ENCODE assay signal across 8 cellular contexts in genomic region chr3:47522082-47522987, GRCh38. TPM values are rescaled to one million over a fixed set of nuclear protein-coding genes. Genes with fewer than 3 reads are reported as not detected.
DNase-seq lines count a peak whose midpoint lies in the region; ATAC-seq and TF ChIP-seq lines count a peak whose summit lies in the region.

No MANE protein-coding gene starts in this region.

- peak overlapping the region; percentile 32 for H3K27ac Mint-ChIP-seq in activated CD4-positive, alpha-beta T cell treated with anti-CD3 and anti-CD28 coated beads for 36 hours

- H3K4me1 Mint-ChIP-seq in activated CD4-positive, alpha-beta T cell treated with anti-CD3 and anti-CD28 coated beads for 36 hours = peaks cover 5% of the 10 kb centered on the region

- TF ChIP-seq CTCF in GM06990 (IDR thresholded peaks at IDR 0.05; ENCODE audit: insufficient read depth, low read length, poor library complexity, severe bottlenecking) = peak; percentile 81
- TF ChIP-seq CTCF in colonic mucosa (IDR thresholded peaks at IDR 0.05) = peak; percentile 84
- peak; percentile 80 to 82 for TF ChIP-seq CTCF in left lung (IDR thresholded peaks at IDR 0.05)

- H3K4me3 Mint-ChIP-seq in activated CD4-positive, alpha-beta T cell treated with anti-CD3 and anti-CD28 coated beads for 36 hours = no peak overlapping the region

- H3K36me3 ChIP-seq in GM06990 (ENCODE audit: control insufficient read depth, insufficient read depth, low read length) (no peaks in the 10 kb centered on the region), colonic mucosa (no peaks in the 10 kb centered on the region), left lung (no peaks in the 10 kb centered on the region)

- H3K36me3 Mint-ChIP-seq in activated CD4-positive, alpha-beta T cell treated with anti-CD3 and anti-CD28 coated beads for 36 hours (ENCODE audit: low read depth) = no peaks in the 10 kb centered on the region

- ATAC-seq in HG03432 (IDR thresholded peaks at IDR 0.05; ENCODE audit: unreplicated experiment) (peak; percentile 50), left lung (peak; percentile 99), GM21529 (IDR thresholded peaks at IDR 0.05; ENCODE audit: unreplicated experiment) (no peak)
- ATAC-seq in activated CD4-positive, alpha-beta T cell treated with anti-CD3 and anti-CD28 coated beads for 36 hours = peak; percentile 93

- no peaks in the 10 kb centered on the region for H3K9me3 Mint-ChIP-seq in activated CD4-positive, alpha-beta T cell treated with anti-CD3 and anti-CD28 coated beads for 36 hours (ENCODE audit: low read depth)

- no peak overlapping the region for H3K27ac ChIP-seq in colonic mucosa
- H3K27ac ChIP-seq in left lung = no peak overlapping the region

- no peaks in the 10 kb centered on the region for H3K27me3 Mint-ChIP-seq in activated CD4-positive, alpha-beta T cell treated with anti-CD3 and anti-CD28 coated beads for 36 hours

- CTCF ChIA-PET in activated CD4-positive, alpha-beta T cell treated with anti-CD3 and anti-CD28 coated beads for 36 hours (lab: Charles Lee) = interaction anchor here (0.5 to 2.4 kb wide), 20 partner anchors 9 to 564 kb away, joined by 3 to 16 read pairs (median 3); no protein-coding TSS in a partner anchor

- no peaks in the 10 kb centered on the region for H3K27me3 ChIP-seq in GM06990 (replicated peaks; ENCODE audit: control insufficient read depth, insufficient read depth, low read length)
- no peaks in the 10 kb centered on the region for H3K27me3 ChIP-seq in colonic mucosa
- no peaks in the 10 kb centered on the region for H3K27me3 ChIP-seq in left lung

- intact Hi-C loops in activated CD4-positive, alpha-beta T cell treated with anti-CD3 and anti-CD28 coated beads for 36 hours (cut with DNase I, micrococcal nuclease) = loop anchor here (1.0 to 2.0 kb wide), 5 partner anchors 56 to 468 kb away; partner anchors contain the start of genes CSPG5 (in 1 of the 2) and SMARCC1 (in 1 of the 2)
- intact Hi-C loops in colonic mucosa (cut with DNase I) = loop anchor here (2.0 kb wide), 1 partner anchor 266 kb away; no protein-coding TSS in a partner anchor
- intact Hi-C loops in left lung (cut with DNase I) = loop anchor here in 1 of 2 donors (10.0 kb wide), 1 partner anchor 272 kb away; no protein-coding TSS in a partner anchor

- no peak overlapping the region for H3K9ac ChIP-seq in colonic mucosa (ENCODE audit: low read depth in 2 of 2, low read length in 2 of 2)

- H3K4me1 ChIP-seq in colonic mucosa = peaks cover 4% of the 10 kb centered on the region
- peaks cover 3 to 5% of the 10 kb centered on the region in 2 donors for H3K4me1 ChIP-seq in left lung

- POLR2A ChIA-PET in activated CD4-positive, alpha-beta T cell treated with anti-CD3 and anti-CD28 coated beads for 36 hours (lab: Charles Lee) = interaction anchor here (1.4 kb wide), 1 partner anchor 266 kb away, joined by 6 read pairs; no protein-coding TSS in a partner anchor

- DNase-seq in GM06990 (ENCODE audit: extremely low read depth, insufficient read length) (peak; percentile 78), NCI-H69 (lab: John Stamatoyannopoulos, UW) (peak; percentile 88), colonic mucosa (peak; percentile 87), left lung (peak; percentile 84 to 86)
- peak; percentile 90 for DNase-seq in activated CD4-positive, alpha-beta T cell treated with anti-CD3 and anti-CD28 coated beads for 36 hours
- DNase-seq in stimulated activated CD4-positive, alpha-beta T cell treated with anti-CD3 and anti-CD28 coated beads, Interleukin-4, amount 100 ng/mL, for 24 hours = peak; percentile 78

- H3K9me3 ChIP-seq in colonic mucosa = no peaks in the 10 kb centered on the region
- H3K9me3 ChIP-seq in left lung = no peaks in the 10 kb centered on the region

- H3K4me3 ChIP-seq in GM06990 (replicated peaks; ENCODE audit: low read depth, low read length) (no peak overlapping the region), colonic mucosa (no peak overlapping the region), left lung (no peak overlapping the region)

RNA-seq across cellular contexts. Expression of gene ELP6, which starts 8.8 kb away (rescaled TPM):
- 10 to 100 TPM; 27.8 to 40.3 TPM for total RNA-seq in activated CD4-positive, alpha-beta T cell treated with anti-CD3 and anti-CD28 coated beads for 36 hours
- total RNA-seq in colonic mucosa (10 to 100 TPM; 16.1 to 37.6 TPM), left lung (10 to 100 TPM; 25.7 to 26.8 TPM)

RNA-seq across cellular contexts. Expression of gene SCAP, which starts 46.6 kb away (rescaled TPM):
- 10 to 100 TPM; 44.5 to 51.2 TPM for total RNA-seq in activated CD4-positive, alpha-beta T cell treated with anti-CD3 and anti-CD28 coated beads for 36 hours
- 100 to 1,000 TPM in 1 of 2 donors, 10 to 100 TPM in 1; 86.5 to 137 TPM for total RNA-seq in colonic mucosa
- total RNA-seq in left lung = 10 to 100 TPM; 68.6 to 84.3 TPM

RNA-seq across cellular contexts. Expression of gene CSPG5, which starts 56.3 kb away (rescaled TPM):
- total RNA-seq in activated CD4-positive, alpha-beta T cell treated with anti-CD3 and anti-CD28 coated beads for 36 hours = under 1 TPM; 0.78 to 0.97 TPM
- under 1 TPM; 0.66 to 0.74 TPM for total RNA-seq in colonic mucosa
- 10 to 100 TPM in 1 of 2 donors, 1 to 10 TPM in 1; 3.8 to 19.2 TPM for total RNA-seq in left lung
